ENCODE assay signal across 8 cellular contexts in the genomic region with DNA sequence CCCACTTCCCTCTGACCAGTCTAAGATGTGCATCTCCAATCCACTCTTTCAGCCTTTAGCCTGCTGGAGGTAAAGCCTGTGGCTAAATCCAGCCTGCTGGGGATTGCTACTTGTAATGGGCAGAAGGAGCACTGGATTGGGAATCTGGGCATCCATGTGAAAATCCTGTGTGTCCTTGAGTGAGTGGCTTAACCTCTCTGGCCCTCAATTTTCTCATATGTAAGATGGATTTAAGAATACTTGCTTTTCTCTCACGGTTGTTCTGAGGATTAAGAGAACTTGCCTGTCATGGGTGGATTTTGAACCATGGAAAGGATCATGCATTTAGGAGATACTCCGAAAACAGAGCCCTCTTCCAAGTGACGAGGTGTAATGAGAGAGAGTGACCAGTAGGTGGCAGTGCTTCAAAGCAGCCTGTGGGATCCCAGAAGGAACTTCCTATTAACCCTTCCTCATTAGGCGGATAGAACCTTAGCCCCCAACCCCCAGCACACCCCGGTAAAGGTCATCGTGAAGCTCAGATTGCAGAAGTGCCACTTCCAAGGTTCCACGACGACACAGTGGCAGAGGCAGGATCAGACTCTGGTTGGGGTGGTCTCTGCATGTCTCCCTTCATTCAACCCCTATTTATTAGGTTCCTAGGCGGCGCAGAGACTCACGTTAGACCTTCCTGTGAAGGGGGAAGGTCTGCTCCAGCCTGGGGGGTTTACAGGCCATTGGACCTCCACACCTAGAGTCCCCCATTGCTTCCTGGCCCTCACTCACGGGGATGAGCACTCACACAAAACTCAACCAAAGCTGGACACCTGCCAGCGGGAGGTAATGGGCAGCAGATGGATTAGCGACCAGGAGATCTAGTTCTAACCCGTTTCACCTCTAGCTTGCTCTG.
DNase-seq lines count a peak whose midpoint lies in the region; TF ChIP-seq lines count a peak whose summit lies in the region.

No MANE protein-coding gene starts in this region.

- H3K4me3 ChIP-seq in epithelial cell of proximal tubule (ENCODE audit: low read depth, low read length) (peak overlapping the region; percentile 31), mucosa of stomach (ENCODE audit: low read length) (peak overlapping the region; percentile 5)

- no peaks in the 10 kb centered on the region for H3K36me3 ChIP-seq in mucosa of stomach (ENCODE audit: control insufficient read depth, insufficient read depth, low read length)

- H3K9ac ChIP-seq in mucosa of stomach (ENCODE audit: low read length), result peak overlapping the region; percentile 10

- H3K27me3 ChIP-seq in mucosa of stomach (ENCODE audit: control insufficient read depth, insufficient read depth, low read length), result no peaks in the 10 kb centered on the region

- peak; percentile 79 for DNase-seq in AG08396 (ENCODE audit: low spot score)
- peak; percentile 71 for DNase-seq in GM13977 (ENCODE audit: low spot score)
- DNase-seq in NCI-H2029 (lab: John Stamatoyannopoulos, UW), result peak; percentile 59
- peak; percentile 5 to 22 for DNase-seq in activated CD4-positive, alpha-beta T cell treated with anti-CD3 and anti-CD28 coated beads for 4 hours
- no peak for DNase-seq in epithelial cell of proximal tubule (ENCODE audit: low read depth)
- peak; percentile 33 for DNase-seq in stromal cell of bone marrow (ENCODE audit: low read depth)
- DNase-seq in NCI-H146 (lab: John Stamatoyannopoulos, UW), result no peak

- H3K4me1 ChIP-seq in mucosa of stomach (ENCODE audit: control insufficient read depth, insufficient read depth, low read length), result peaks cover 11% of the 10 kb centered on the region

- in situ Hi-C loops in GM13977 (cut with MboI; ENCODE audit: low pct_unique_long_range_greater_than_20kb, low sequenced_read_pairs, unreplicated experiment), result no loop called here

- no peaks in the 10 kb centered on the region for H3K9me3 ChIP-seq in mucosa of stomach (ENCODE audit: control insufficient read depth, low read length)

- TF ChIP-seq CTCF in GM13977 (IDR thresholded peaks at IDR 0.05; ENCODE audit: extremely low read depth, insufficient read depth, missing control alignments) (peak; percentile 82), epithelial cell of proximal tubule (conservative IDR thresholded peaks at IDR 0.05; ENCODE audit: low read depth, low read length) (peak; percentile 93)

Comparison
In these comparisons a context has a peak if more than half of its experiments do, and no peak if none do; other contexts are left out.
1. DNase-seq: peak in AG08396 (single experiment), GM13977 (single experiment), NCI-H2029 (single experiment), activated CD4-positive, alpha-beta T cell treated with anti-CD3 and anti-CD28 coated beads for 4 hours (2 of 2) and stromal cell of bone marrow (single experiment); none in epithelial cell of proximal tubule (single experiment) and NCI-H146 (single experiment).